ENCODE assay signal across 17 cellular contexts in the genomic region with DNA sequence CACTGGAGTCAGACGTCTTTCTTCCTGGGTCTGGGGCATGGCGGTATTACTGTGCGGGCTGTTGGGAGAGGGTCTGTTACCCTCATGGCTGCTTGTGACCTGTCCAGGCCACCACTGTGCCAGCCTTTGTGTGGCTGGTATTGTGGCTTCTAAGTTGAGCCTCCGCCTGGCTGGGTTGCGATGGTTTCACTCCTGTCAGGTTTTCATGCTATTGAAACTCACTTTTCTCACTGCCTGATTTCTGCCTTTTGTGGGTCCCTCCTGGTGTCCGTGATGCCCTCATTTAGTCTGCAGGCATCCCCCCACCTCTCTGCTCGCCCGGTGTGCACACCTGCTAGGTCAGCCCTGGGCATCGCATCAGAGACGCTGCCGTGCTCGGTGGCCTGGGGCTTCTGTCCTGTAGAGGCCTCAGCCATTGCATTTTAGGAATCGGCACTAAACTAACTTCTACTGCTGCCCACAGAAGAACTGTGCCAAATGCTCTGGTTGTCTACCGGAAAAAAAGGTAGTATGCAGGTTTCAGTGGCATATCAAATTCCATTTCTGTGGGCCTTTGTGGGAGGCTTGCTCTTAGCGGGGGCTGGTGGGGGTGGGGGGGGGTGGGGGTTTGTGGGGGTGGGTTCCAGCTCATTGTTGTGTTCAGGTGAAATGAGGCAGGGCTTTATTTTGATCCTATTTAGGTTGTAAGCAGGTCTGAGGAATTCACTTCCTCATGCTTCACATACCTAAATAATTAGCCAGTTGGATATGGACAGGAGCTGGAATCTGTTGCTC.
DNase-seq lines count a peak whose midpoint lies in the region; ATAC-seq, FAIRE-seq and TF ChIP-seq lines count a peak whose summit lies in the region.
"Had no signal": no experiment of that assay in that cellular context is flagged by ENCODE, and none has a peak within 500 bp of the region (broad histone marks: within the 10 kb centered on the region; RNA-seq: fewer than 3 reads in every experiment).

No MANE protein-coding gene starts in this region.

- ATAC-seq in HG02642 (IDR thresholded peaks at IDR 0.05; ENCODE audit: poor library complexity, unreplicated experiment) (no peak), omental fat pad (ENCODE audit: low FRiP score) (no peak)
- ATAC-seq: activated CD4-positive, CD25-positive, alpha-beta regulatory T cell treated with anti-CD3 and anti-CD28 coated beads, Interleukin-2, amount 50 U/mL, for 24 hours; activated T-helper 17 cell treated with anti-CD3 and anti-CD28 coated beads, Interleukin-2, amount 50 U/mL, for 72 hours had no signal

- no peak for TF ChIP-seq CTCF in AG04450 (IDR thresholded peaks at IDR 0.05; ENCODE audit: low read depth, low read length)
- TF ChIP-seq CTCF in MCF 10A (IDR thresholded peaks at IDR 0.05; ENCODE audit: unreplicated experiment), result no peak
- no peak for TF ChIP-seq CTCF in omental fat pad (IDR thresholded peaks at IDR 0.05)

- peaks cover 18% of the 10 kb centered on the region for H3K4me1 Mint-ChIP-seq in MCF 10A (ENCODE audit: insufficient read depth, unreplicated experiment)

- no peak overlapping the region for H3K4me3 ChIP-seq in AG04450 (ENCODE audit: low read depth, low read length)
- H3K4me3 ChIP-seq: suprapubic skin had no signal

- POLR2A ChIA-PET in AG04450 (lab: Yijun Ruan, JAX) (no interaction called here), MCF 10A (lab: Yijun Ruan, JAX) (interaction anchor here (0.7 kb wide), 1 partner anchor 49 kb away, joined by 3 read pairs; no protein-coding TSS in a partner anchor)

- intact Hi-C loops in MCF 10A (cut with micrococcal nuclease) (no loop called here), cardiac septum (cut with DNase I) (loop anchor here (10.0 kb wide), 1 partner anchor 443 kb away; no protein-coding TSS in a partner anchor)

- no peaks in the 10 kb centered on the region for H3K9me3 Mint-ChIP-seq in MCF 10A (ENCODE audit: unreplicated experiment)
- H3K9me3 Mint-ChIP-seq: immature natural killer cell had no signal

- no TSS peak for BruUV-seq in MCF 10A (replicated peaks; lab: Mats Ljungman, UMichigan)

- no peaks in the 10 kb centered on the region for H3K36me3 Mint-ChIP-seq in MCF 10A (ENCODE audit: insufficient read depth, unreplicated experiment)

- H3K27me3 ChIP-seq in AG04450 (ENCODE audit: control insufficient read depth, insufficient read depth, low read length), result no peaks in the 10 kb centered on the region
- H3K27me3 ChIP-seq: suprapubic skin had no signal

- H3K27me3 Mint-ChIP-seq in MCF 10A (ENCODE audit: insufficient read depth, unreplicated experiment), result no peaks in the 10 kb centered on the region
- H3K27me3 Mint-ChIP-seq: activated T-helper 17 cell treated with anti-CD3 and anti-CD28 coated beads, Interleukin-2, amount 50 U/mL, for 72 hours had no signal

- H3K4me3 Mint-ChIP-seq in MCF 10A (ENCODE audit: unreplicated experiment), result no peak overlapping the region
- H3K4me3 Mint-ChIP-seq: activated T-helper 17 cell treated with anti-CD3 and anti-CD28 coated beads, Interleukin-2, amount 50 U/mL, for 72 hours; immature natural killer cell had no signal

- FAIRE-seq in HTR-8/SVneo (lab: Jason Lieb, UNC), result no peak

- H3K9me3 ChIP-seq in AG04450 (ENCODE audit: control insufficient read depth, insufficient read depth, low read length), result peaks cover 19% of the 10 kb centered on the region; the same call in 1 of the 2 replicates
- H3K9me3 ChIP-seq: suprapubic skin had no signal

- CTCF ChIA-PET in AG04450 (lab: Charles Lee), result no interaction called here
- CTCF ChIA-PET in MCF 10A (lab: Yijun Ruan, JAX), result interaction anchor here (1.0 kb wide), 1 partner anchor 8 kb away, joined by 5 read pairs; no protein-coding TSS in a partner anchor

- H3K27ac ChIP-seq in AG04450 (ENCODE audit: low read depth, low read length), result peak overlapping the region; percentile 39
- H3K27ac ChIP-seq: suprapubic skin had no signal

- H3K27ac Mint-ChIP-seq in MCF 10A (ENCODE audit: low read depth, unreplicated experiment), result peak overlapping the region; percentile 74
- H3K27ac Mint-ChIP-seq: activated T-helper 17 cell treated with anti-CD3 and anti-CD28 coated beads, Interleukin-2, amount 50 U/mL, for 72 hours had no signal

- DNase-seq in AG04450 (ENCODE audit: low read depth, low spot score), result peak; percentile 8
- DNase-seq in HTR-8/SVneo (ENCODE audit: insufficient read length, low spot score), result peak; percentile 32
- DNase-seq in MCF 10A (ENCODE audit: unreplicated experiment), result peak; percentile 8
- peak; percentile 64 for DNase-seq in iris pigment epithelial cell (ENCODE audit: low read depth)
- DNase-seq in omental fat pad (ENCODE audit: low spot score), result no peak
- no peak for DNase-seq in NCI-H748 (lab: John Stamatoyannopoulos, UW; ENCODE audit: unreplicated experiment)
- DNase-seq in cardiac septum (ENCODE audit: low spot score), result no peak
- DNase-seq: AML-193; effector memory CD4-positive, alpha-beta T cell; immature natural killer cell; NCI-H2081 treated with DMSO at 0.1 percent for 48 hours; SHP77; stimulated activated CD4-positive, alpha-beta T cell treated with anti-CD3 and anti-CD28 coated beads, Interleukin-2, amount 100 ng/mL, for 48 hours had no signal

Comparison
In these comparisons a context has a peak if more than half of its experiments do, and no peak if none do; other contexts are left out.
1. DNase-seq: peak in AG04450 (single experiment), HTR-8/SVneo (single experiment), MCF 10A (single experiment) and iris pigment epithelial cell (single experiment); none in omental fat pad (single experiment), NCI-H748 (single experiment) and cardiac septum (single experiment).